ENCODE assay signal across 21 cellular contexts in genomic region chr19:56156768-56157167, GRCh38. TPM values are rescaled to one million over a fixed set of nuclear protein-coding genes. Genes with fewer than 3 reads are reported as not detected.
"Had no signal": no experiment of that assay in that cellular context is flagged by ENCODE, and none has a peak within 500 bp of the region (broad histone marks: within the 10 kb centered on the region; RNA-seq: fewer than 3 reads in every experiment).

No MANE protein-coding gene starts in this region.

- H3K4me1 Mint-ChIP-seq: activated B cell treated with CpG ODN at 0.5 μM for 24 hours had no signal

- H3K9me3 Mint-ChIP-seq: activated B cell treated with CpG ODN at 0.5 μM for 24 hours; activated CD4-positive, alpha-beta T cell treated with anti-CD3 and anti-CD28 coated beads, Interleukin-2, amount 10 ng/mL, durations not matched to agents 24 days and 14 days; activated naive CD8-positive, alpha-beta T cell treated with anti-CD3 and anti-CD28 coated beads for 36 hours; activated T-helper 1 cell treated with anti-CD3 and anti-CD28 coated beads, Interleukin-12 subunit alpha, Interleukin-12 subunit beta, Interleukin-2, Interleukin-4 antibody, amounts not matched to agents 30 ng/mL and 10 ng/mL and 1 ng/mL, durations not matched to agents 14 hours and 24 hours and 36 hours; brain; naive thymus-derived CD8-positive, alpha-beta T cell; type B pancreatic cell had no signal

- DNase-seq: activated B cell treated with CpG ODN at 0.5 μM for 24 hours; activated CD4-positive, alpha-beta T cell treated with anti-CD3 and anti-CD28 coated beads, Interleukin-2, amount 10 ng/mL, durations not matched to agents 24 days and 14 days; activated CD8-positive, alpha-beta memory T cell treated with anti-CD3 and anti-CD28 coated beads for 24 hours; activated naive CD8-positive, alpha-beta T cell treated with anti-CD3 and anti-CD28 coated beads for 36 hours; amygdala; effector memory CD4-positive, alpha-beta T cell; foreskin melanocyte; midbrain; naive thymus-derived CD8-positive, alpha-beta T cell; posterior cingulate gyrus; retina; stimulated activated CD4-positive, alpha-beta T cell treated with anti-CD3 and anti-CD28 coated beads, Interleukin-15, amount 100 ng/mL, for 24 hours; stimulated activated CD4-positive, alpha-beta T cell treated with anti-CD3 and anti-CD28 coated beads, Interleukin-4, amount 100 ng/mL, for 1 hour; stimulated activated naive B cell treated with anti-CD40 and anti-IgM and Interleukin-4, amounts not matched to agents 10 μg/mL and 1 μg/mL and 100 μg/mL, for 72 hours had no signal

- H3K27ac Mint-ChIP-seq: activated B cell treated with CpG ODN at 0.5 μM for 24 hours; activated CD4-positive, alpha-beta T cell treated with anti-CD3 and anti-CD28 coated beads, Interleukin-2, amount 10 ng/mL, durations not matched to agents 24 days and 14 days; activated naive CD8-positive, alpha-beta T cell treated with anti-CD3 and anti-CD28 coated beads for 36 hours; activated T-helper 1 cell treated with anti-CD3 and anti-CD28 coated beads, Interleukin-12 subunit alpha, Interleukin-12 subunit beta, Interleukin-2, Interleukin-4 antibody, amounts not matched to agents 30 ng/mL and 10 ng/mL and 1 ng/mL, durations not matched to agents 14 hours and 24 hours and 36 hours; type B pancreatic cell had no signal

- H3K4me3 Mint-ChIP-seq: activated B cell treated with CpG ODN at 0.5 μM for 24 hours; activated CD4-positive, alpha-beta T cell treated with anti-CD3 and anti-CD28 coated beads, Interleukin-2, amount 10 ng/mL, durations not matched to agents 24 days and 14 days; activated naive CD8-positive, alpha-beta T cell treated with anti-CD3 and anti-CD28 coated beads for 36 hours; activated T-helper 1 cell treated with anti-CD3 and anti-CD28 coated beads, Interleukin-12 subunit alpha, Interleukin-12 subunit beta, Interleukin-2, Interleukin-4 antibody, amounts not matched to agents 30 ng/mL and 10 ng/mL and 1 ng/mL, durations not matched to agents 14 hours and 24 hours and 36 hours; brain; naive thymus-derived CD8-positive, alpha-beta T cell; stimulated activated naive B cell treated with anti-CD40 and anti-IgM and Interleukin-4, amounts not matched to agents 10 μg/mL and 1 μg/mL and 100 μg/mL, for 72 hours; type B pancreatic cell had no signal

- H3K27me3 Mint-ChIP-seq: activated B cell treated with CpG ODN at 0.5 μM for 24 hours; activated CD4-positive, alpha-beta T cell treated with anti-CD3 and anti-CD28 coated beads, Interleukin-2, amount 10 ng/mL, durations not matched to agents 24 days and 14 days; activated naive CD8-positive, alpha-beta T cell treated with anti-CD3 and anti-CD28 coated beads for 36 hours; brain; naive thymus-derived CD8-positive, alpha-beta T cell; stimulated activated naive B cell treated with anti-CD40 and anti-IgM and Interleukin-4, amounts not matched to agents 10 μg/mL and 1 μg/mL and 100 μg/mL, for 72 hours had no signal

- ATAC-seq: naive thymus-derived CD8-positive, alpha-beta T cell; stimulated activated naive B cell treated with anti-CD40 and anti-IgM and Interleukin-4, amounts not matched to agents 10 μg/mL and 1 μg/mL and 100 μg/mL, for 72 hours had no signal

RNA-seq across cellular contexts. Expression of gene GALP, which starts 19.0 kb away (rescaled TPM):
- total RNA-seq: activated B cell treated with CpG ODN at 0.5 μM for 24 hours; activated CD4-positive, alpha-beta T cell treated with anti-CD3 and anti-CD28 coated beads, Interleukin-2, amount 10 ng/mL, durations not matched to agents 24 days and 14 days; activated naive CD8-positive, alpha-beta T cell treated with anti-CD3 and anti-CD28 coated beads for 36 hours; activated T-helper 1 cell treated with anti-CD3 and anti-CD28 coated beads, Interleukin-12 subunit alpha, Interleukin-12 subunit beta, Interleukin-2, Interleukin-4 antibody, amounts not matched to agents 30 ng/mL and 10 ng/mL and 1 ng/mL, durations not matched to agents 14 hours and 24 hours and 36 hours; lower leg skin; naive thymus-derived CD8-positive, alpha-beta T cell; skeletal muscle tissue; T-helper 2 cell treated with Interferon-gamma antibody and Interleukin-4, amounts not matched to agents 100 ng/mL and 5 ng/mL, for 36 hours had no signal
- polyA plus RNA-seq: keratinocyte; naive thymus-derived CD8-positive, alpha-beta T cell had no signal

RNA-seq across cellular contexts. Expression of gene ZSCAN5B, which starts 40.8 kb away (rescaled TPM):
- total RNA-seq: activated B cell treated with CpG ODN at 0.5 μM for 24 hours; activated CD4-positive, alpha-beta T cell treated with anti-CD3 and anti-CD28 coated beads, Interleukin-2, amount 10 ng/mL, durations not matched to agents 24 days and 14 days; activated naive CD8-positive, alpha-beta T cell treated with anti-CD3 and anti-CD28 coated beads for 36 hours; activated T-helper 1 cell treated with anti-CD3 and anti-CD28 coated beads, Interleukin-12 subunit alpha, Interleukin-12 subunit beta, Interleukin-2, Interleukin-4 antibody, amounts not matched to agents 30 ng/mL and 10 ng/mL and 1 ng/mL, durations not matched to agents 14 hours and 24 hours and 36 hours; lower leg skin; naive thymus-derived CD8-positive, alpha-beta T cell; T-helper 2 cell treated with Interferon-gamma antibody and Interleukin-4, amounts not matched to agents 100 ng/mL and 5 ng/mL, for 36 hours had no signal
- polyA plus RNA-seq: keratinocyte; naive thymus-derived CD8-positive, alpha-beta T cell had no signal

RNA-seq across cellular contexts. Expression of gene ZSCAN5C, which starts 45.3 kb away (rescaled TPM):
- total RNA-seq: activated B cell treated with CpG ODN at 0.5 μM for 24 hours; activated CD4-positive, alpha-beta T cell treated with anti-CD3 and anti-CD28 coated beads, Interleukin-2, amount 10 ng/mL, durations not matched to agents 24 days and 14 days; activated naive CD8-positive, alpha-beta T cell treated with anti-CD3 and anti-CD28 coated beads for 36 hours; activated T-helper 1 cell treated with anti-CD3 and anti-CD28 coated beads, Interleukin-12 subunit alpha, Interleukin-12 subunit beta, Interleukin-2, Interleukin-4 antibody, amounts not matched to agents 30 ng/mL and 10 ng/mL and 1 ng/mL, durations not matched to agents 14 hours and 24 hours and 36 hours; lower leg skin; naive thymus-derived CD8-positive, alpha-beta T cell; skeletal muscle tissue; T-helper 2 cell treated with Interferon-gamma antibody and Interleukin-4, amounts not matched to agents 100 ng/mL and 5 ng/mL, for 36 hours had no signal
- polyA plus RNA-seq: keratinocyte; naive thymus-derived CD8-positive, alpha-beta T cell had no signal
